Comparison of ENCODE assay signal across 8 cellular contexts in the genomic region with DNA sequence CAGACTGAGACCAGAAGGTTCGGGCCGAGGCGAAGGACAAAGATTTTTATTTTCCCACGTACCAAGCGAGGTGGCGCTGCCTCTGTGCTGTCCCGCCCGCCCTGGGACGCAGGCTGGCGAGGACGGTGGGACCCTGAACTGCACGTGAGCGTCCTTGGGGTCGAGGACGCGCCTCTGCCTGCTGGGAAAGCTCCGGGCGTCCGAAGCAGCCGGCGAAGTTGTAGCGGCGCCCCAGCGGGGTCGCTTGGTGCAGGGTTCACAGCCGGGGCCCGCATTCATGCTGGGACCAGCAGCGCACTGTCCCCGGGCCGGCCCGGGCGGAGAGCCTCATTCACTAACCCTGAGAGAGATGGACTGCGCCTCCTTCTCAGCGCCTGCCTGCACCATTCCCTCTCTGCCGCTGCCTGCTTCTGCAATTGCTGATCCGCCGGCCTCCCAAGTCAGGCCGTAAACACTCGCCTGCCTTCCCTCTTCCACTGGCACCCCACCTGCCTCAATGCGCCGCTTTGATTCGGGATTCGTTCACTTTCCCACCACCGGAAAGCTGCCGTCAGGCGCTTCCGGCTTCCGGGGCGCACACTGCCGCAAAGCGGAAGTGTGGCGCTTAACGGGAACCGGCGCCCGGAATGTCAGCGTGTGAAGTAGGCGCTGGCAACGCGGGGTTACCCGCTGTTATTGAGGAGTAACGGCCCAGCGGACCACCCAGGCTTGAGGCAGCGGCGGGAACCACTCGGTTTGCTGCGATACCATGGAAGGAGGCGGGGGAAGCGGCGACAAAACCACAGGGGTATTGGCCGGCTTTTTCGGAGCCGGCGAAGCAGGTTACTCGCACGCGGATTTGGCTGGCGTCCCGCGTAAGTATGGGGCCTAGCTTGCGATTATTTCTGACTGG. TPM values are rescaled to one million over a fixed set of nuclear protein-coding genes. Genes with fewer than 3 reads are reported as not detected.
DNase-seq lines count a peak whose midpoint lies in the region; ATAC-seq and TF ChIP-seq lines count a peak whose summit lies in the region.
"Not testable (repeated sequence)": the region's sequence is repeated elsewhere in the genome, so short reads cannot be mapped to it uniquely, and the experiment has no call there.

A gene (minus strand): TSS at position 581 of the 892 bp plus-strand sequence. CDS start 302 bp downstream, at position 279.
A gene with protein sequence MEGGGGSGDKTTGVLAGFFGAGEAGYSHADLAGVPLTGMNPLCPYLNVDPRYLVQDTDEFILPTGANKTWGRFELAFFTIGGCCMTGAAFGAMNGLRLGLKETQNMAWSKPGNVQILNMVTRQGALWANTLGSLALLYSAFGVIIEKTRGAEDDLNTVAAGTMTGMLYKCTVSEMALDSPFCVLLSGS (plus strand): TSS at position 607 of the 892 bp plus-strand sequence. CDS start 142 bp downstream, at position 749.

- H3K36me3 ChIP-seq in gastroesophageal sphincter = peaks cover 0 to 13% of the 10 kb centered on the region in 2 donors
- H3K36me3 ChIP-seq in neutrophil = not testable (repeated sequence)

- not testable (repeated sequence) for H3K27me3 Mint-ChIP-seq in activated naive CD4-positive, alpha-beta T cell treated with anti-CD3 and anti-CD28 coated beads, Interleukin-2, amount 10 ng/mL, durations not matched to agents 7 days and 5 days

- not testable (repeated sequence) for TF ChIP-seq CTCF in HFF-Myc (IDR thresholded peaks at IDR 0.05; ENCODE audit: low read depth, low read length, missing control alignments); gastroesophageal sphincter (IDR thresholded peaks at IDR 0.05); neutrophil (IDR thresholded peaks at IDR 0.05)

- not testable (repeated sequence) for TF ChIP-seq EP300 in gastroesophageal sphincter (IDR thresholded peaks at IDR 0.05)

- peak within 1 kb of the TSS; percentile 94 for H3K27ac Mint-ChIP-seq in activated naive CD4-positive, alpha-beta T cell treated with anti-CD3 and anti-CD28 coated beads, Interleukin-2, amount 10 ng/mL, durations not matched to agents 7 days and 5 days

- DNase-seq in GM04504 (ENCODE audit: low read depth) (peak; percentile 64), HFF-Myc (ENCODE audit: extremely low read depth, low read depth) (peak; percentile 25), MV-4-11 (lab: John Stamatoyannopoulos, UW) (peak; percentile 67), SKM-1 (lab: John Stamatoyannopoulos, UW; ENCODE audit: unreplicated experiment) (peak; percentile 24), stromal cell of bone marrow (ENCODE audit: low read depth) (peak; percentile 75)
- peak; percentile 85 for DNase-seq in activated naive CD4-positive, alpha-beta T cell treated with anti-CD3 and anti-CD28 coated beads, Interleukin-2, amount 10 ng/mL, durations not matched to agents 7 days and 5 days

- peak; percentile 48 to 50 for TF ChIP-seq POLR2A in gastroesophageal sphincter (IDR thresholded peaks at IDR 0.05)

- H3K9me3 Mint-ChIP-seq in activated naive CD4-positive, alpha-beta T cell treated with anti-CD3 and anti-CD28 coated beads, Interleukin-2, amount 10 ng/mL, durations not matched to agents 7 days and 5 days = not testable (repeated sequence)

- H3K36me3 Mint-ChIP-seq in activated naive CD4-positive, alpha-beta T cell treated with anti-CD3 and anti-CD28 coated beads, Interleukin-2, amount 10 ng/mL, durations not matched to agents 7 days and 5 days = not testable (repeated sequence)

- 0% methylated on average over 10 of the region's 81 CpGs; no CpG with 5 or more reads in 1 of the 2 donors for WGBS in gastroesophageal sphincter (ENCODE audit: low coverage in 1 of 2), 2 donors

- H3K27me3 ChIP-seq in gastroesophageal sphincter, neutrophil: not testable (repeated sequence)

- CTCF ChIA-PET in activated naive CD4-positive, alpha-beta T cell treated with anti-CD3 and anti-CD28 coated beads, Interleukin-2, amount 10 ng/mL, durations not matched to agents 7 days and 5 days (lab: Charles Lee) = not testable (repeated sequence)

- H3K4me3 Mint-ChIP-seq in activated naive CD4-positive, alpha-beta T cell treated with anti-CD3 and anti-CD28 coated beads, Interleukin-2, amount 10 ng/mL, durations not matched to agents 7 days and 5 days = peak within 1 kb of the TSS; percentile 99

- peaks cover 39% of the 10 kb centered on the region for H3K4me1 Mint-ChIP-seq in activated naive CD4-positive, alpha-beta T cell treated with anti-CD3 and anti-CD28 coated beads, Interleukin-2, amount 10 ng/mL, durations not matched to agents 7 days and 5 days

- ATAC-seq in gastroesophageal sphincter = peak; percentile 93

- H3K9me3 ChIP-seq in gastroesophageal sphincter, neutrophil: not testable (repeated sequence)

- H3K4me3 ChIP-seq in HFF-Myc (replicated peaks; ENCODE audit: low read depth, low read length) = peak within 1 kb of the TSS; percentile 74
- peak within 1 kb of the TSS; percentile 80 to 100 for H3K4me3 ChIP-seq in gastroesophageal sphincter
- peak within 1 kb of the TSS; percentile 79 to 85 for H3K4me3 ChIP-seq in neutrophil (ENCODE audit: low read depth in 1 of 2, low read length in 1 of 2)

- H3K27ac ChIP-seq in gastroesophageal sphincter = peak within 1 kb of the TSS; percentile 72 to 83 (median 81)
- peak within 1 kb of the TSS; percentile 73 for H3K27ac ChIP-seq in neutrophil

- H3K4me1 ChIP-seq in gastroesophageal sphincter (peaks cover 0 to 34% (median 8%) of the 10 kb centered on the region in 3 donors), neutrophil (ENCODE audit: control insufficient read depth in 1 of 2, insufficient read depth in 1 of 2, low read depth in 1 of 2, low read length in 1 of 2) (peaks cover 8 to 14% of the 10 kb centered on the region in 2 experiments)

RNA-seq across cellular contexts. Expression of the first gene that starts in this region (rescaled TPM):
- total RNA-seq in gastroesophageal sphincter = 10 to 100 TPM; 24.7 to 47.6 (median 29.0) TPM

RNA-seq across cellular contexts. Expression of the second gene that starts in this region (rescaled TPM):
- 10 to 100 TPM; 14.1 to 29.8 (median 21.3) TPM for total RNA-seq in gastroesophageal sphincter

Comparison
In these comparisons a context has a peak if more than half of its experiments do, and no peak if none do; other contexts are left out.
1. Peak in every context shown above with its lines: DNase-seq, ATAC-seq, H3K4me3 ChIP-seq and H3K27ac ChIP-seq.
2. DNase-seq: peak in every context shown above with its lines; median percentile 85 in activated naive CD4-positive, alpha-beta T cell treated with anti-CD3 and anti-CD28 coated beads, Interleukin-2, amount 10 ng/mL, durations not matched to agents 7 days and 5 days; 75 in stromal cell of bone marrow; 67 in MV-4-11; 64 in GM04504; 25 in HFF-Myc; 24 in SKM-1.